1 cellular context compared by ENCODE assay signal in genomic region chr11:117220568-117220967, GRCh38.
TF ChIP-seq lines count a peak whose summit lies in the region.

No MANE protein-coding gene starts in this region.

TF ChIP-seq in K562, 482 proteins besides CTCF, POLR2A, EP300 and RAD21:
- TF ChIP-seq ZNF77 (CRISPR knock-in tag; IDR thresholded peaks at IDR 0.05), result no peak
- TF ChIP-seq ZEB2 (IDR thresholded peaks at IDR 0.05), result no peak
- TF ChIP-seq ZBTB11 (CRISPR knock-in tag; IDR thresholded peaks at IDR 0.05), result 0 out of 6 replicates have a peak, but pooled peaks of 1 of the 3 experiments have one; percentile 18
- peak; percentile 8; the same call in 1 of the 2 replicates for TF ChIP-seq SPI1 (IDR thresholded peaks at IDR 0.05; ENCODE audit: borderline replicate concordance, low read depth, low read length)
